In the genomic region with DNA sequence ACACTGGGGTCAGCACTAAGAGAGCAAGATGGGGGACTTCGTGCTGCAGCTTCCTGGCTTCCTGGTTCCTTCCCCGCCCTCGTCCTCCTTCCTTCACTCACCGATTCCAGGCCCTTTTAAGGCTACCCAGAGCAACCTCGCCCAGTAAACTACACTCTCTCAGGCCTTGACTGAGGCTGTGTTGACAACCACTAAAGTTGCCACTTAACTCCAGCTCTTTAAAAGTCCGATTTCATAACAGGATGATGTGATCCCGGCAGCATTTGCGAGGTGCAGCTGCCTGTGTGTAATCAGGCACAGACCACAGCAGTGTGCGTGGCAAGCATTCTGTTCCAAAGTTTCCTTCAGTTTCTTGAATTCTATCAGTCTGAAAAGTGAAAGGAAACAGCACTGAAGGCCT, we compare ENCODE assay signal across 17 cellular contexts.
DNase-seq lines count a peak whose midpoint lies in the region; ATAC-seq and TF ChIP-seq lines count a peak whose summit lies in the region.
"Had no signal": no experiment of that assay in that cellular context is flagged by ENCODE, and none has a peak within 500 bp of the region (broad histone marks: within the 10 kb centered on the region; RNA-seq: fewer than 3 reads in every experiment).

No MANE protein-coding gene starts in this region.

- no peak for ATAC-seq in activated naive CD8-positive, alpha-beta T cell treated with anti-CD3 and anti-CD28 coated beads, Interleukin-2, amount 50 U/mL, for 24 hours
- ATAC-seq: foreskin keratinocyte had no signal

- TF ChIP-seq POLR2A in sigmoid colon (IDR thresholded peaks at IDR 0.05): no peak

- peak; percentile 88 for DNase-seq in AG20443 (ENCODE audit: low spot score)
- peak; percentile 73 for DNase-seq in LHCN-M2 (ENCODE audit: low read depth)
- peak; percentile 50 for DNase-seq in fibroblast of gingiva (ENCODE audit: low read depth)
- no peak for DNase-seq in activated naive CD8-positive, alpha-beta T cell treated with anti-CD3 and anti-CD28 coated beads, Interleukin-2, amount 50 U/mL, for 24 hours
- no peak for DNase-seq in sigmoid colon
- no peak for DNase-seq in NAMALWA (ENCODE audit: low spot score)
- DNase-seq in NCI-H146 treated with DMSO at 0.1 percent for 48 hours (lab: John Stamatoyannopoulos, UW; ENCODE audit: unreplicated experiment): no peak
- DNase-seq: activated CD4-positive, CD25-positive, alpha-beta regulatory T cell; CD4-positive, alpha-beta T cell; cerebellar nuclear complex; foreskin keratinocyte; NCI-H226; transverse colon had no signal

- peak overlapping the region; percentile 16 for H3K27ac ChIP-seq in muscle layer of colon (ENCODE audit: low read depth, low read length)
- H3K27ac ChIP-seq in sigmoid colon: peak overlapping the region in 1 of 4 donors; percentile 9
- H3K27ac ChIP-seq: foreskin keratinocyte, KMS-11, SK-N-MC, transverse colon had no signal

- peaks cover 4% of the 10 kb centered on the region for H3K4me1 ChIP-seq in muscle layer of colon (ENCODE audit: insufficient read depth, low read length)
- peaks cover 0 to 9% (median 0%) of the 10 kb centered on the region in 4 donors for H3K4me1 ChIP-seq in sigmoid colon
- H3K4me1 ChIP-seq: foreskin keratinocyte, transverse colon had no signal

- TF ChIP-seq EP300 in sigmoid colon (IDR thresholded peaks at IDR 0.05): no peak

- no peaks in the 10 kb centered on the region for H3K27me3 ChIP-seq in muscle layer of colon (ENCODE audit: control insufficient read depth in 1 of 2, insufficient read depth in 2 of 2, low read length in 2 of 2)
- H3K27me3 ChIP-seq in sigmoid colon: no peaks in the 10 kb centered on the region
- H3K27me3 ChIP-seq: foreskin keratinocyte, transverse colon had no signal

- intact Hi-C loops in sigmoid colon (cut with DNase I): no loop called here

- H3K9me3 Mint-ChIP-seq in activated naive CD8-positive, alpha-beta T cell treated with anti-CD3 and anti-CD28 coated beads, Interleukin-2, amount 50 U/mL, for 24 hours: no peaks in the 10 kb centered on the region
- H3K9me3 Mint-ChIP-seq: activated T-helper 1 cell treated with anti-CD3 and anti-CD28 coated beads, Interleukin-12 subunit alpha, Interleukin-12 subunit beta, Interleukin-2, Interleukin-4 antibody, amounts not matched to agents 30 ng/mL and 10 ng/mL and 1 ng/mL, durations not matched to agents 14 hours and 24 hours and 36 hours; CD4-positive, alpha-beta T cell had no signal

- no peak for TF ChIP-seq CTCF in sigmoid colon (IDR thresholded peaks at IDR 0.05)

- peaks cover 3% of the 10 kb centered on the region for H3K4me1 Mint-ChIP-seq in activated naive CD8-positive, alpha-beta T cell treated with anti-CD3 and anti-CD28 coated beads, Interleukin-2, amount 50 U/mL, for 24 hours

- WGBS in sigmoid colon, 2 donors: 53 to 68% methylated on average over 9 of the region's 9 CpGs

- H3K36me3 ChIP-seq in muscle layer of colon (ENCODE audit: insufficient read depth, low read length): no peaks in the 10 kb centered on the region
- no peaks in the 10 kb centered on the region for H3K36me3 ChIP-seq in sigmoid colon
- H3K36me3 ChIP-seq: transverse colon had no signal

- no peak overlapping the region for H3K27ac Mint-ChIP-seq in activated naive CD8-positive, alpha-beta T cell treated with anti-CD3 and anti-CD28 coated beads, Interleukin-2, amount 50 U/mL, for 24 hours
- H3K27ac Mint-ChIP-seq: activated T-helper 1 cell treated with anti-CD3 and anti-CD28 coated beads, Interleukin-12 subunit alpha, Interleukin-12 subunit beta, Interleukin-2, Interleukin-4 antibody, amounts not matched to agents 30 ng/mL and 10 ng/mL and 1 ng/mL, durations not matched to agents 14 hours and 24 hours and 36 hours; CD4-positive, alpha-beta T cell had no signal

- no peak overlapping the region for H3K4me3 Mint-ChIP-seq in activated naive CD8-positive, alpha-beta T cell treated with anti-CD3 and anti-CD28 coated beads, Interleukin-2, amount 50 U/mL, for 24 hours
- H3K4me3 Mint-ChIP-seq: activated T-helper 1 cell treated with anti-CD3 and anti-CD28 coated beads, Interleukin-12 subunit alpha, Interleukin-12 subunit beta, Interleukin-2, Interleukin-4 antibody, amounts not matched to agents 30 ng/mL and 10 ng/mL and 1 ng/mL, durations not matched to agents 14 hours and 24 hours and 36 hours; CD4-positive, alpha-beta T cell had no signal

- no peaks in the 10 kb centered on the region for H3K27me3 Mint-ChIP-seq in activated naive CD8-positive, alpha-beta T cell treated with anti-CD3 and anti-CD28 coated beads, Interleukin-2, amount 50 U/mL, for 24 hours

- no peak overlapping the region for H3K9ac ChIP-seq in muscle layer of colon (ENCODE audit: low read length)
- H3K9ac ChIP-seq: KMS-11 had no signal

- H3K36me3 Mint-ChIP-seq in activated naive CD8-positive, alpha-beta T cell treated with anti-CD3 and anti-CD28 coated beads, Interleukin-2, amount 50 U/mL, for 24 hours (ENCODE audit: low read depth): no peaks in the 10 kb centered on the region

- H3K4me3 ChIP-seq in muscle layer of colon (ENCODE audit: low read depth in 1 of 2, low read length in 2 of 2) (no peak overlapping the region), sigmoid colon (no peak overlapping the region)
- H3K4me3 ChIP-seq: SK-N-MC, transverse colon had no signal

- no peaks in the 10 kb centered on the region for H3K9me3 ChIP-seq in muscle layer of colon (ENCODE audit: low read length)
- H3K9me3 ChIP-seq in sigmoid colon: no peaks in the 10 kb centered on the region
- H3K9me3 ChIP-seq: transverse colon had no signal

Comparison
In these comparisons a context has a peak if more than half of its experiments do, and no peak if none do; other contexts are left out.
1. DNase-seq: peak in AG20443 (single experiment), LHCN-M2 (single experiment) and fibroblast of gingiva (single experiment); none in activated naive CD8-positive, alpha-beta T cell treated with anti-CD3 and anti-CD28 coated beads, Interleukin-2, amount 50 U/mL, for 24 hours (single experiment), sigmoid colon (single experiment), NAMALWA (single experiment) and NCI-H146 treated with DMSO at 0.1 percent for 48 hours (single experiment).